In the genomic region with DNA sequence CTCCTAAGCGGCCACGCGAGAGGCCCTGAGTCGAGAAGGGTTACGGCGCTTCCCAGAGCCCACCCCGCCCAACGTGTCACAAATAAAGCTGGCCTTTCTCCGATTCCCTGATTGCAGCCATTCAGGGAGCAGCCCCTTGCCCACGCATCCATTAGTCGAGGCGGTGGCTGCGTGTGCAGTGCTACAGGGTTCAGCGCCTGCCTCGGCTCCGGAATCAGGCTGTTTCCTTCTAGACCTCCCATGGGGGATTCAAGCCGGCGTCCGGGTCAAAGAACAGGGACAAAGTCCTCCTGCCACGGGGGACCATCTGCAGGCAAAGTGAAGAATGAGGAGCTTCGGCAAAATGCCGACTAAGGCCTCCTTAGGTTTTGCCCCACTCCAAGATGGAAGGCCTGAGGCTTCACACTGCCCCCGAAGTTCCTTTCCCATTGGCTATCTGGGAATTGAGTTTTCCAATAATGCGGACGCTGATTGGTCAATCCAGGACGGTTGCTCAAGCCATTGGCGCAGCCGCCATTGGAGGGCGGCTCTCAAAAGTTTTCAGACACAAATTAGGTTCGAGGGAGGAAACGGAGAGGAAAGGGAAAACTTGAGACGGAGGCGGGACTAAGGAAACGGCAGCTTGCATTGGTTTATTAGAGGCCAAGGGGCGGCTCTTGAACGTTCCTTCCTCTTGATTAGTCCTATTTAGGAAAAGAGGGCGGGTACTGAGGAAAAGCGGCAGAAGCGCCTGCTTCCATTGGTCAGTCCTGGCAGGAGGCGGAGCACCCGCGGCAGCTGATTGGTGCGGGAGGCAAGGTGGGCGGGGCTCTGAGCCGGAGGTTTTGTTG, we compare ENCODE assay signal across 1 cellular context.
TF ChIP-seq lines count a peak whose summit lies in the region.

No MANE protein-coding gene starts in this region.

TF ChIP-seq in HepG2, 621 proteins besides CTCF, POLR2A, EP300 and RAD21 (continued from another document and continues in another):
- TF ChIP-seq, protein P1, sequence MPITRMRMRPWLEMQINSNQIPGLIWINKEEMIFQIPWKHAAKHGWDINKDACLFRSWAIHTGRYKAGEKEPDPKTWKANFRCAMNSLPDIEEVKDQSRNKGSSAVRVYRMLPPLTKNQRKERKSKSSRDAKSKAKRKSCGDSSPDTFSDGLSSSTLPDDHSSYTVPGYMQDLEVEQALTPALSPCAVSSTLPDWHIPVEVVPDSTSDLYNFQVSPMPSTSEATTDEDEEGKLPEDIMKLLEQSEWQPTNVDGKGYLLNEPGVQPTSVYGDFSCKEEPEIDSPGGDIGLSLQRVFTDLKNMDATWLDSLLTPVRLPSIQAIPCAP (CRISPR knock-in tag; IDR thresholded peaks at IDR 0.05; ENCODE audit: low read depth), result no peak
- TF ChIP-seq WIZ (CRISPR knock-in tag; IDR thresholded peaks at IDR 0.05) (peak; percentile 84), ZBTB7A (CRISPR knock-in tag; IDR thresholded peaks at IDR 0.05) (no peak), PCBP2 (optimal IDR thresholded peaks at IDR 0.05; ENCODE audit: low read depth, low read length, poor library complexity, severe bottlenecking) (no peak), ZNF746 (CRISPR knock-in tag; IDR thresholded peaks at IDR 0.05) (peak; percentile 46; the same call in 1 of the 2 replicates), ZNF543 (CRISPR knock-in tag; IDR thresholded peaks at IDR 0.05) (no peak), ZNF569 (CRISPR knock-in tag; IDR thresholded peaks at IDR 0.05; ENCODE audit: borderline replicate concordance) (no peak; the same call in 1 of the 2 replicates), PRPF4 (IDR thresholded peaks at IDR 0.05; ENCODE audit: low read depth, low read length, poor library complexity, severe bottlenecking) (no peak), ZSCAN22 (CRISPR knock-in tag; IDR thresholded peaks at IDR 0.05) (no peak; the same call in 1 of the 2 replicates), TOPORS (CRISPR knock-in tag; IDR thresholded peaks at IDR 0.05) (no peak), POLR2AphosphoS2 (IDR thresholded peaks at IDR 0.05; ENCODE audit: low read depth, low read length) (peak; percentile 47; the same call in 1 of the 2 replicates), STAG1 (CRISPR knock-in tag; IDR thresholded peaks at IDR 0.05) (no peak), ZNF549 (CRISPR knock-in tag; IDR thresholded peaks at IDR 0.05) (no peak), CAMTA2 (CRISPR knock-in tag; IDR thresholded peaks at IDR 0.05; ENCODE audit: borderline replicate concordance) (peak; percentile 80; the same call in 1 of the 2 replicates), ZBTB20 (CRISPR knock-in tag; IDR thresholded peaks at IDR 0.05; ENCODE audit: borderline replicate concordance, low read depth) (peak; percentile 40; the same call in 1 of the 2 replicates), FOXK1 (CRISPR knock-in tag; IDR thresholded peaks at IDR 0.05; ENCODE audit: borderline replicate concordance, low read depth) (peak; percentile 95; the same call in 1 of the 2 replicates), GPN1 (CRISPR knock-in tag; IDR thresholded peaks at IDR 0.05; ENCODE audit: borderline replicate concordance) (no peak), HCFC1 (IDR thresholded peaks at IDR 0.05; ENCODE audit: low read depth, low read length) (peak; percentile 86), ZNF180 (CRISPR knock-in tag; IDR thresholded peaks at IDR 0.05; ENCODE audit: borderline replicate concordance, low read depth) (no peak), TCF7L2 (IDR thresholded peaks at IDR 0.05; ENCODE audit: low read depth, low read length) (no peak), HNRNPH1 (optimal IDR thresholded peaks at IDR 0.05; ENCODE audit: low read depth, low read length) (no peak), PAWR (CRISPR knock-in tag; IDR thresholded peaks at IDR 0.05; ENCODE audit: borderline replicate concordance) (no peak), ZNF333 (CRISPR knock-in tag; IDR thresholded peaks at IDR 0.05; ENCODE audit: borderline replicate concordance) (no peak), HMGA1 (CRISPR knock-in tag; conservative IDR thresholded peaks at IDR 0.05) (no peak), ZNF879 (CRISPR knock-in tag; IDR thresholded peaks at IDR 0.05) (0 out of 2 replicates have a peak, but pooled peaks have one; percentile 31), ZNF775 (CRISPR knock-in tag; IDR thresholded peaks at IDR 0.05; ENCODE audit: borderline replicate concordance) (no peak), ZNF501 (CRISPR knock-in tag; IDR thresholded peaks at IDR 0.05) (peak; percentile 93), SMAD1 (CRISPR knock-in tag; IDR thresholded peaks at IDR 0.05; ENCODE audit: borderline replicate concordance, low read depth) (no peak; the same call in 1 of the 2 replicates), ZNF709 (CRISPR knock-in tag; IDR thresholded peaks at IDR 0.05) (peak; percentile 75; the same call in 1 of the 2 replicates), ZNF773 (CRISPR knock-in tag; IDR thresholded peaks at IDR 0.05; ENCODE audit: borderline replicate concordance) (no peak), ZNF331 (CRISPR knock-in tag; IDR thresholded peaks at IDR 0.05) (no peak; the same call in 1 of the 2 replicates), ZC3H13 (CRISPR knock-in tag; IDR thresholded peaks at IDR 0.05) (no peak), KDM2A (CRISPR knock-in tag; IDR thresholded peaks at IDR 0.05; ENCODE audit: borderline replicate concordance, low read depth) (peak; percentile 54; the same call in 1 of the 2 replicates), EHMT2 (IDR thresholded peaks at IDR 0.05; ENCODE audit: borderline replicate concordance, low read depth, low read length) (peak; percentile 66; the same call in 1 of the 2 replicates), KAT7 (CRISPR knock-in tag; IDR thresholded peaks at IDR 0.05; ENCODE audit: borderline replicate concordance) (peak; percentile 67; the same call in 1 of the 2 replicates), DR1 (CRISPR knock-in tag; IDR thresholded peaks at IDR 0.05) (peak; percentile 75; the same call in 1 of the 2 replicates), ZNF619 (CRISPR knock-in tag; IDR thresholded peaks at IDR 0.05) (peak; percentile 87), ZNF367 (CRISPR knock-in tag; IDR thresholded peaks at IDR 0.05; ENCODE audit: borderline replicate concordance) (0 out of 2 replicates have a peak, but pooled peaks have one; percentile 60), ZNF256 (CRISPR knock-in tag; conservative IDR thresholded peaks at IDR 0.05) (no peak)
- TF ChIP-seq, protein P2, sequence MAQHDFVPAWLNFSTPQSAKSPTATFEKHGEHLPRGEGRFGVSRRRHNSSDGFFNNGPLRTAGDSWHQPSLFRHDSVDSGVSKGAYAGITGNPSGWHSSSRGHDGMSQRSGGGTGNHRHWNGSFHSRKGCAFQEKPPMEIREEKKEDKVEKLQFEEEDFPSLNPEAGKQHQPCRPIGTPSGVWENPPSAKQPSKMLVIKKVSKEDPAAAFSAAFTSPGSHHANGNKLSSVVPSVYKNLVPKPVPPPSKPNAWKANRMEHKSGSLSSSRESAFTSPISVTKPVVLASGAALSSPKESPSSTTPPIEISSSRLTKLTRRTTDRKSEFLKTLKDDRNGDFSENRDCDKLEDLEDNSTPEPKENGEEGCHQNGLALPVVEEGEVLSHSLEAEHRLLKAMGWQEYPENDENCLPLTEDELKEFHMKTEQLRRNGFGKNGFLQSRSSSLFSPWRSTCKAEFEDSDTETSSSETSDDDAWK (CRISPR knock-in tag; IDR thresholded peaks at IDR 0.05), result no peak
- TF ChIP-seq, protein P3, sequence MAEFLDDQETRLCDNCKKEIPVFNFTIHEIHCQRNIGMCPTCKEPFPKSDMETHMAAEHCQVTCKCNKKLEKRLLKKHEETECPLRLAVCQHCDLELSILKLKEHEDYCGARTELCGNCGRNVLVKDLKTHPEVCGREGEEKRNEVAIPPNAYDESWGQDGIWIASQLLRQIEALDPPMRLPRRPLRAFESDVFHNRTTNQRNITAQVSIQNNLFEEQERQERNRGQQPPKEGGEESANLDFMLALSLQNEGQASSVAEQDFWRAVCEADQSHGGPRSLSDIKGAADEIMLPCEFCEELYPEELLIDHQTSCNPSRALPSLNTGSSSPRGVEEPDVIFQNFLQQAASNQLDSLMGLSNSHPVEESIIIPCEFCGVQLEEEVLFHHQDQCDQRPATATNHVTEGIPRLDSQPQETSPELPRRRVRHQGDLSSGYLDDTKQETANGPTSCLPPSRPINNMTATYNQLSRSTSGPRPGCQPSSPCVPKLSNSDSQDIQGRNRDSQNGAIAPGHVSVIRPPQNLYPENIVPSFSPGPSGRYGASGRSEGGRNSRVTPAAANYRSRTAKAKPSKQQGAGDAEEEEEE (CRISPR knock-in tag; IDR thresholded peaks at IDR 0.05; ENCODE audit: borderline replicate concordance), result no peak
- TF ChIP-seq, protein P4, sequence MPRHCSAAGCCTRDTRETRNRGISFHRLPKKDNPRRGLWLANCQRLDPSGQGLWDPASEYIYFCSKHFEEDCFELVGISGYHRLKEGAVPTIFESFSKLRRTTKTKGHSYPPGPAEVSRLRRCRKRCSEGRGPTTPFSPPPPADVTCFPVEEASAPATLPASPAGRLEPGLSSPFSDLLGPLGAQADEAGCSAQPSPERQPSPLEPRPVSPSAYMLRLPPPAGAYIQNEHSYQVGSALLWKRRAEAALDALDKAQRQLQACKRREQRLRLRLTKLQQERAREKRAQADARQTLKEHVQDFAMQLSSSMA (CRISPR knock-in tag; IDR thresholded peaks at IDR 0.05), result peak; percentile 94; the same call in 1 of the 2 replicates
- TF ChIP-seq, protein P5, sequence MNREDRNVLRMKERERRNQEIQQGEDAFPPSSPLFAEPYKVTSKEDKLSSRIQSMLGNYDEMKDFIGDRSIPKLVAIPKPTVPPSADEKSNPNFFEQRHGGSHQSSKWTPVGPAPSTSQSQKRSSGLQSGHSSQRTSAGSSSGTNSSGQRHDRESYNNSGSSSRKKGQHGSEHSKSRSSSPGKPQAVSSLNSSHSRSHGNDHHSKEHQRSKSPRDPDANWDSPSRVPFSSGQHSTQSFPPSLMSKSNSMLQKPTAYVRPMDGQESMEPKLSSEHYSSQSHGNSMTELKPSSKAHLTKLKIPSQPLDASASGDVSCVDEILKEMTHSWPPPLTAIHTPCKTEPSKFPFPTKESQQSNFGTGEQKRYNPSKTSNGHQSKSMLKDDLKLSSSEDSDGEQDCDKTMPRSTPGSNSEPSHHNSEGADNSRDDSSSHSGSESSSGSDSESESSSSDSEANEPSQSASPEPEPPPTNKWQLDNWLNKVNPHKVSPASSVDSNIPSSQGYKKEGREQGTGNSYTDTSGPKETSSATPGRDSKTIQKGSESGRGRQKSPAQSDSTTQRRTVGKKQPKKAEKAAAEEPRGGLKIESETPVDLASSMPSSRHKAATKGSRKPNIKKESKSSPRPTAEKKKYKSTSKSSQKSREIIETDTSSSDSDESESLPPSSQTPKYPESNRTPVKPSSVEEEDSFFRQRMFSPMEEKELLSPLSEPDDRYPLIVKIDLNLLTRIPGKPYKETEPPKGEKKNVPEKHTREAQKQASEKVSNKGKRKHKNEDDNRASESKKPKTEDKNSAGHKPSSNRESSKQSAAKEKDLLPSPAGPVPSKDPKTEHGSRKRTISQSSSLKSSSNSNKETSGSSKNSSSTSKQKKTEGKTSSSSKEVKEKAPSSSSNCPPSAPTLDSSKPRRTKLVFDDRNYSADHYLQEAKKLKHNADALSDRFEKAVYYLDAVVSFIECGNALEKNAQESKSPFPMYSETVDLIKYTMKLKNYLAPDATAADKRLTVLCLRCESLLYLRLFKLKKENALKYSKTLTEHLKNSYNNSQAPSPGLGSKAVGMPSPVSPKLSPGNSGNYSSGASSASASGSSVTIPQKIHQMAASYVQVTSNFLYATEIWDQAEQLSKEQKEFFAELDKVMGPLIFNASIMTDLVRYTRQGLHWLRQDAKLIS (CRISPR knock-in tag; IDR thresholded peaks at IDR 0.05), result no peak
- TF ChIP-seq, protein P6, sequence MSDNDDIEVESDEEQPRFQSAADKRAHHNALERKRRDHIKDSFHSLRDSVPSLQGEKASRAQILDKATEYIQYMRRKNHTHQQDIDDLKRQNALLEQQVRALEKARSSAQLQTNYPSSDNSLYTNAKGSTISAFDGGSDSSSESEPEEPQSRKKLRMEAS (IDR thresholded peaks at IDR 0.05), result no peak; the same call in none of the 2 replicates
- TF ChIP-seq, protein P7, sequence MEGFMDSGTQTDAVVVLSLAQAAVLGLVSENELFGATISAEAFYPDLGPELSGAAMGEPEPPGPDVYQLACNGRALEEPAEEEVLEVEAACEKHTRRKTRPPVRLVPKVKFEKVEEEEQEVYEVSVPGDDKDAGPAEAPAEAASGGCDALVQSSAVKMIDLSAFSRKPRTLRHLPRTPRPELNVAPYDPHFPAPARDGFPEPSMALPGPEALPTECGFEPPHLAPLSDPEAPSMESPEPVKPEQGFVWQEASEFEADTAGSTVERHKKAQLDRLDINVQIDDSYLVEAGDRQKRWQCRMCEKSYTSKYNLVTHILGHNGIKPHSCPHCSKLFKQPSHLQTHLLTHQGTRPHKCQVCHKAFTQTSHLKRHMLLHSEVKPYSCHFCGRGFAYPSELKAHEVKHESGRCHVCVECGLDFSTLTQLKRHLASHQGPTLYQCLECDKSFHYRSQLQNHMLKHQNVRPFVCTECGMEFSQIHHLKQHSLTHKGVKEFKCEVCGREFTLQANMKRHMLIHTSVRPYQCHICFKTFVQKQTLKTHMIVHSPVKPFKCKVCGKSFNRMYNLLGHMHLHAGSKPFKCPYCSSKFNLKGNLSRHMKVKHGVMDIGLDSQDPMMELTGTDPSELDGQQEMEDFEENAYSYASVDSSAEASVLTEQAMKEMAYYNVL (CRISPR knock-in tag; IDR thresholded peaks at IDR 0.05; ENCODE audit: borderline replicate concordance), result no peak; the same call in 1 of the 2 replicates
- TF ChIP-seq, protein P8, sequence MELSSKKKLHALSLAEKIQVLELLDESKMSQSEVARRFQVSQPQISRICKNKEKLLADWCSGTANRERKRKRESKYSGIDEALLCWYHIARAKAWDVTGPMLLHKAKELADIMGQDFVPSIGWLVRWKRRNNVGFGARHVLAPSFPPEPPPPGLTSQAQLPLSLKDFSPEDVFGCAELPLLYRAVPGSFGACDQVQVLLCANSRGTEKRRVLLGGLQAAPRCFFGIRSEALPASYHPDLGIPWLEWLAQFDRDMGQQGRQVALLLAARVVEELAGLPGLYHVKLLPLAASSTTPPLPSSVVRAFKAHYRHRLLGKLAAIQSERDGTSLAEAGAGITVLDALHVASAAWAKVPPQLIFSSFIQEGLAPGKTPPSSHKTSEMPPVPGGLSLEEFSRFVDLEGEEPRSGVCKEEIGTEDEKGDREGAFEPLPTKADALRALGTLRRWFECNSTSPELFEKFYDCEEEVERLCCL (CRISPR knock-in tag; IDR thresholded peaks at IDR 0.05; ENCODE audit: borderline replicate concordance), result peak; percentile 62; the same call in 1 of the 2 replicates
- TF ChIP-seq, protein P9, sequence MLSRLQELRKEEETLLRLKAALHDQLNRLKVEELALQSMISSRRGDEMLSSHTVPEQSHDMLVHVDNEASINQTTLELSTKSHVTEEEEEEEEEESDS (CRISPR knock-in tag; IDR thresholded peaks at IDR 0.05; ENCODE audit: borderline replicate concordance), result no peak
- TF ChIP-seq, protein P10, sequence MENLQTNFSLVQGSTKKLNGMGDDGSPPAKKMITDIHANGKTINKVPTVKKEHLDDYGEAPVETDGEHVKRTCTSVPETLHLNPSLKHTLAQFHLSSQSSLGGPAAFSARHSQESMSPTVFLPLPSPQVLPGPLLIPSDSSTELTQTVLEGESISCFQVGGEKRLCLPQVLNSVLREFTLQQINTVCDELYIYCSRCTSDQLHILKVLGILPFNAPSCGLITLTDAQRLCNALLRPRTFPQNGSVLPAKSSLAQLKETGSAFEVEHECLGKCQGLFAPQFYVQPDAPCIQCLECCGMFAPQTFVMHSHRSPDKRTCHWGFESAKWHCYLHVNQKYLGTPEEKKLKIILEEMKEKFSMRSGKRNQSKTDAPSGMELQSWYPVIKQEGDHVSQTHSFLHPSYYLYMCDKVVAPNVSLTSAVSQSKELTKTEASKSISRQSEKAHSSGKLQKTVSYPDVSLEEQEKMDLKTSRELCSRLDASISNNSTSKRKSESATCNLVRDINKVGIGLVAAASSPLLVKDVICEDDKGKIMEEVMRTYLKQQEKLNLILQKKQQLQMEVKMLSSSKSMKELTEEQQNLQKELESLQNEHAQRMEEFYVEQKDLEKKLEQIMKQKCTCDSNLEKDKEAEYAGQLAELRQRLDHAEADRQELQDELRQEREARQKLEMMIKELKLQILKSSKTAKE (CRISPR knock-in tag; IDR thresholded peaks at IDR 0.05; ENCODE audit: borderline replicate concordance), result no peak
